14 cellular contexts compared by ENCODE assay signal in the genomic region with DNA sequence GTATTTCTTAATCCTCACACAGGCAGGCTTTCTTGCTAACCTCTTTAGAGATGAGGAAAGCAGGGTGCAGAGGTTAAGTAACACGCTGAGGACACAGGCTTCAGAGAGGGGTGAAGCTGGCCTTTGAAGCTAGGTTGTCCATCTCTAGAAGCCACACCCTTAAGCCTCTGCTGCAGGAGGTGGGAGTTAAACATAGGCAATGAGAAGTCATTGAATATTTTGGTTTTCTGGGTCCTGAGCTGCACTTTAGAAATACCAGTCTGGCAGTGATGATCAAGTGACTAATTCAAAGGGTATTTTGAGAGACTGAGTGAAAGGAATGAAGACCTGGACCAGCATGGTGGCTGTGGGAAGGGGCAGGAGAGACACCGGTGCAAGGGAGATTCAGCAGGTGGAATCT. TPM values are rescaled to one million over a fixed set of nuclear protein-coding genes. Genes with fewer than 3 reads are reported as not detected.
A peak's percentile ranks its signal among the peaks of the same experiment; 100 is the strongest.
DNase-seq lines count a peak whose midpoint lies in the region; ATAC-seq and TF ChIP-seq lines count a peak whose summit lies in the region.
"Had no signal": no experiment of that assay in that cellular context is flagged by ENCODE, and none has a peak within 500 bp of the region (broad histone marks: within the 10 kb centered on the region; RNA-seq: fewer than 3 reads in every experiment).

No MANE protein-coding gene starts in this region.

- no peak for TF ChIP-seq CTCF in AG10803 (conservative IDR thresholded peaks at IDR 0.05; ENCODE audit: low read length)
- no peak for TF ChIP-seq CTCF in nephron (IDR thresholded peaks at IDR 0.05; ENCODE audit: unreplicated experiment in 3 of 3)
- TF ChIP-seq CTCF in osteocyte (IDR thresholded peaks at IDR 0.05), result no peak
- TF ChIP-seq CTCF in OCI-LY7 (conservative IDR thresholded peaks at IDR 0.05; ENCODE audit: low read length), result no peak

- no peaks in the 10 kb centered on the region for H3K9me3 Mint-ChIP-seq in nephron
- H3K9me3 Mint-ChIP-seq in osteocyte (ENCODE audit: unreplicated experiment), result no peaks in the 10 kb centered on the region

- H3K27ac ChIP-seq in OCI-LY7 (ENCODE audit: low read depth, low read length, poor library complexity, severe bottlenecking), result no peak overlapping the region
- H3K27ac ChIP-seq: body of pancreas had no signal

- H3K4me1 ChIP-seq in OCI-LY7 (ENCODE audit: insufficient read depth, low read length, poor library complexity, severe bottlenecking), result no peaks in the 10 kb centered on the region

- H3K36me3 Mint-ChIP-seq in nephron (ENCODE audit: low read depth), result peaks cover 8% of the 10 kb centered on the region
- no peaks in the 10 kb centered on the region for H3K36me3 Mint-ChIP-seq in osteocyte (ENCODE audit: unreplicated experiment)

- no peak overlapping the region for H2AFZ ChIP-seq in OCI-LY7 (ENCODE audit: low read length)

- peaks cover 9% of the 10 kb centered on the region for H3K27me3 Mint-ChIP-seq in nephron (ENCODE audit: low read depth)
- no peaks in the 10 kb centered on the region for H3K27me3 Mint-ChIP-seq in osteocyte (ENCODE audit: unreplicated experiment)

- CTCF ChIA-PET in OCI-LY7 (lab: Charles Lee; ENCODE audit: unreplicated experiment), result no interaction called here

- H3K27ac Mint-ChIP-seq in nephron (peak overlapping the region in 2 of 3 experiments; percentile 11 to 70), osteocyte (ENCODE audit: unreplicated experiment) (no peak overlapping the region)
- H3K27ac Mint-ChIP-seq: B cell had no signal

- H3K9me3 ChIP-seq in OCI-LY7 (ENCODE audit: low read length), result no peaks in the 10 kb centered on the region
- H3K9me3 ChIP-seq: body of pancreas had no signal

- ATAC-seq in esophagus mucosa, result peak; percentile 15
- no peak for ATAC-seq in stimulated activated naive CD8-positive, alpha-beta T cell treated with anti-CD3 and anti-CD28 coated beads, Interleukin-15, Interleukin-2, amounts not matched to agents 100 U/mL and 50 U/mL, for 24 hours
- ATAC-seq in HG03354 (IDR thresholded peaks at IDR 0.05; ENCODE audit: poor library complexity, severe bottlenecking, unreplicated experiment), result no peak
- ATAC-seq: body of pancreas had no signal

- H3K4me2 ChIP-seq in OCI-LY7 (ENCODE audit: low read length), result no peak overlapping the region

- no peak overlapping the region for H3K4me3 ChIP-seq in AG10803 (ENCODE audit: low read length)
- H3K4me3 ChIP-seq in OCI-LY7 (ENCODE audit: low read depth, low read length, poor library complexity, severe bottlenecking), result no peak overlapping the region
- H3K4me3 ChIP-seq: body of pancreas had no signal

- H3K9me2 ChIP-seq in OCI-LY7 (ENCODE audit: insufficient read depth, low read length), result no peaks in the 10 kb centered on the region

- no TSS peak for BruUV-seq in OCI-LY7 (replicated peaks; lab: Mats Ljungman, UMichigan)

- H3K79me2 ChIP-seq in OCI-LY7 (ENCODE audit: insufficient read depth, low read depth, low read length), result no peaks in the 10 kb centered on the region

- no peaks in the 10 kb centered on the region for H4K20me1 ChIP-seq in OCI-LY7 (ENCODE audit: insufficient read depth, low read length)

- peaks cover 35% of the 10 kb centered on the region for H3K4me1 Mint-ChIP-seq in nephron
- H3K4me1 Mint-ChIP-seq in osteocyte (ENCODE audit: unreplicated experiment), result peaks cover 54% of the 10 kb centered on the region
- H3K4me1 Mint-ChIP-seq: B cell had no signal

- H3K4me3 Mint-ChIP-seq in nephron (peak overlapping the region in 1 of 3 experiments; percentile 3), osteocyte (ENCODE audit: unreplicated experiment) (no peak overlapping the region)
- H3K4me3 Mint-ChIP-seq: B cell had no signal

- intact Hi-C loops in OCI-LY7 (cut with micrococcal nuclease; ENCODE audit: unreplicated experiment), result no loop called here

- no peaks in the 10 kb centered on the region for H3K36me3 ChIP-seq in OCI-LY7 (ENCODE audit: insufficient read depth, low read length)

- POLR2A ChIA-PET in OCI-LY7 (lab: Charles Lee), result no interaction called here

- DNase-seq in AG10803 (ENCODE audit: low read depth) (peak; percentile 80), NCI-H226 (peak; percentile 52), osteocyte (ENCODE audit: extremely low spot score, unreplicated experiment) (no peak), OCI-LY7 (ENCODE audit: low spot score) (no peak)
- no peak for DNase-seq in stimulated activated naive CD8-positive, alpha-beta T cell treated with anti-CD3 and anti-CD28 coated beads, Interleukin-15, Interleukin-2, amounts not matched to agents 100 U/mL and 50 U/mL, for 24 hours
- DNase-seq: body of pancreas, DMS153, NCI-H1436, NCI-H524 treated with DMSO at 0.1 percent for 48 hours, T-helper 9 cell had no signal

RNA-seq across cellular contexts. Expression of a gene that starts 9.9 kb away (rescaled TPM):
- total RNA-seq in esophagus mucosa, result 15.5 TPM
- total RNA-seq in osteocyte, result 0.34 and 0.51 TPM in 2 replicates
- not detected in 2 replicates for total RNA-seq in OCI-LY7 (2014; rRNA removed; shearing (Covaris generic))
- not detected in 2 replicates for total RNA-seq in OCI-LY7 (2022)
- total RNA-seq: B cell had no signal

Comparison
In these comparisons a context has a peak if more than half of its experiments do, and no peak if none do; other contexts are left out.
1. DNase-seq: peak in AG10803 (single experiment) and NCI-H226 (single experiment); none in stimulated activated naive CD8-positive, alpha-beta T cell treated with anti-CD3 and anti-CD28 coated beads, Interleukin-15, Interleukin-2, amounts not matched to agents 100 U/mL and 50 U/mL, for 24 hours (single experiment), osteocyte (single experiment) and OCI-LY7 (single experiment).
2. RNA of a gene that starts 9.9 kb away (total RNA-seq): 15.5 TPM in esophagus mucosa (single experiment); 0.34 to 0.51 TPM in osteocyte and not detected in OCI-LY7; every median in the first group is over 10 times any median in the second.